Comparison of ENCODE assay signal across 1 cellular context in genomic region chr1:216034506-216034905, GRCh38.
TF ChIP-seq lines count a peak whose summit lies in the region.

No MANE protein-coding gene starts in this region.

TF ChIP-seq in WTC11, 78 proteins besides CTCF, POLR2A, EP300 and RAD21 (continued from another document):
- TF ChIP-seq, protein P1, sequence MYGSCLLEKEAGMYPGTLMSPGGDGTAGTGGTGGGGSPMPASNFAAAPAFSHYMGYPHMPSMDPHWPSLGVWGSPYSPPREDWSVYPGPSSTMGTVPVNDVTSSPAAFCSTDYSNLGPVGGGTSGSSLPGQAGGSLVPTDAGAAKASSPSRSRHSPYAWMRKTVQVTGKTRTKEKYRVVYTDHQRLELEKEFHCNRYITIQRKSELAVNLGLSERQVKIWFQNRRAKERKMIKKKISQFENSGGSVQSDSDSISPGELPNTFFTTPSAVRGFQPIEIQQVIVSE (CRISPR knock-in tag; IDR thresholded peaks at IDR 0.05; ENCODE audit: borderline replicate concordance), result no peak
- TF ChIP-seq FOXP1 (CRISPR knock-in tag; IDR thresholded peaks at IDR 0.05; ENCODE audit: borderline replicate concordance), result no peak
- TF ChIP-seq CREB1 (CRISPR knock-in tag; IDR thresholded peaks at IDR 0.05), result no peak
- TF ChIP-seq ATF6 (CRISPR knock-in tag; IDR thresholded peaks at IDR 0.05), result no peak
- TF ChIP-seq GRHL2 (CRISPR knock-in tag; IDR thresholded peaks at IDR 0.05; ENCODE audit: insufficient replicate concordance, severe bottlenecking), result no peak
- no peak for TF ChIP-seq E2F1 (CRISPR knock-in tag; IDR thresholded peaks at IDR 0.05)
- no peak for TF ChIP-seq IRF2 (CRISPR knock-in tag; IDR thresholded peaks at IDR 0.05; ENCODE audit: borderline replicate concordance, low read depth)
- TF ChIP-seq NFE2L1 (CRISPR knock-in tag; IDR thresholded peaks at IDR 0.05), result no peak
- TF ChIP-seq, protein P2, sequence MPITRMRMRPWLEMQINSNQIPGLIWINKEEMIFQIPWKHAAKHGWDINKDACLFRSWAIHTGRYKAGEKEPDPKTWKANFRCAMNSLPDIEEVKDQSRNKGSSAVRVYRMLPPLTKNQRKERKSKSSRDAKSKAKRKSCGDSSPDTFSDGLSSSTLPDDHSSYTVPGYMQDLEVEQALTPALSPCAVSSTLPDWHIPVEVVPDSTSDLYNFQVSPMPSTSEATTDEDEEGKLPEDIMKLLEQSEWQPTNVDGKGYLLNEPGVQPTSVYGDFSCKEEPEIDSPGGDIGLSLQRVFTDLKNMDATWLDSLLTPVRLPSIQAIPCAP (CRISPR knock-in tag; IDR thresholded peaks at IDR 0.05), result no peak
- TF ChIP-seq SMAD3 (CRISPR knock-in tag; IDR thresholded peaks at IDR 0.05; ENCODE audit: borderline replicate concordance), result no peak
- TF ChIP-seq, protein P3, sequence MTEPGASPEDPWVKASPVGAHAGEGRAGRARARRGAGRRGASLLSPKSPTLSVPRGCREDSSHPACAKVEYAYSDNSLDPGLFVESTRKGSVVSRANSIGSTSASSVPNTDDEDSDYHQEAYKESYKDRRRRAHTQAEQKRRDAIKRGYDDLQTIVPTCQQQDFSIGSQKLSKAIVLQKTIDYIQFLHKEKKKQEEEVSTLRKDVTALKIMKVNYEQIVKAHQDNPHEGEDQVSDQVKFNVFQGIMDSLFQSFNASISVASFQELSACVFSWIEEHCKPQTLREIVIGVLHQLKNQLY (CRISPR knock-in tag; IDR thresholded peaks at IDR 0.05), result no peak
- TF ChIP-seq, protein P4, sequence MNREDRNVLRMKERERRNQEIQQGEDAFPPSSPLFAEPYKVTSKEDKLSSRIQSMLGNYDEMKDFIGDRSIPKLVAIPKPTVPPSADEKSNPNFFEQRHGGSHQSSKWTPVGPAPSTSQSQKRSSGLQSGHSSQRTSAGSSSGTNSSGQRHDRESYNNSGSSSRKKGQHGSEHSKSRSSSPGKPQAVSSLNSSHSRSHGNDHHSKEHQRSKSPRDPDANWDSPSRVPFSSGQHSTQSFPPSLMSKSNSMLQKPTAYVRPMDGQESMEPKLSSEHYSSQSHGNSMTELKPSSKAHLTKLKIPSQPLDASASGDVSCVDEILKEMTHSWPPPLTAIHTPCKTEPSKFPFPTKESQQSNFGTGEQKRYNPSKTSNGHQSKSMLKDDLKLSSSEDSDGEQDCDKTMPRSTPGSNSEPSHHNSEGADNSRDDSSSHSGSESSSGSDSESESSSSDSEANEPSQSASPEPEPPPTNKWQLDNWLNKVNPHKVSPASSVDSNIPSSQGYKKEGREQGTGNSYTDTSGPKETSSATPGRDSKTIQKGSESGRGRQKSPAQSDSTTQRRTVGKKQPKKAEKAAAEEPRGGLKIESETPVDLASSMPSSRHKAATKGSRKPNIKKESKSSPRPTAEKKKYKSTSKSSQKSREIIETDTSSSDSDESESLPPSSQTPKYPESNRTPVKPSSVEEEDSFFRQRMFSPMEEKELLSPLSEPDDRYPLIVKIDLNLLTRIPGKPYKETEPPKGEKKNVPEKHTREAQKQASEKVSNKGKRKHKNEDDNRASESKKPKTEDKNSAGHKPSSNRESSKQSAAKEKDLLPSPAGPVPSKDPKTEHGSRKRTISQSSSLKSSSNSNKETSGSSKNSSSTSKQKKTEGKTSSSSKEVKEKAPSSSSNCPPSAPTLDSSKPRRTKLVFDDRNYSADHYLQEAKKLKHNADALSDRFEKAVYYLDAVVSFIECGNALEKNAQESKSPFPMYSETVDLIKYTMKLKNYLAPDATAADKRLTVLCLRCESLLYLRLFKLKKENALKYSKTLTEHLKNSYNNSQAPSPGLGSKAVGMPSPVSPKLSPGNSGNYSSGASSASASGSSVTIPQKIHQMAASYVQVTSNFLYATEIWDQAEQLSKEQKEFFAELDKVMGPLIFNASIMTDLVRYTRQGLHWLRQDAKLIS (CRISPR knock-in tag; IDR thresholded peaks at IDR 0.05; ENCODE audit: borderline replicate concordance), result no peak
